In genomic region chr11:89463381-89463780, GRCh38 we compare ENCODE assay signal across 31 cellular contexts. TPM values are rescaled to one million over a fixed set of nuclear protein-coding genes. Genes with fewer than 3 reads are reported as not detected.
"Had no signal": no experiment of that assay in that cellular context is flagged by ENCODE, and none has a peak within 500 bp of the region (broad histone marks: within the 10 kb centered on the region; RNA-seq: fewer than 3 reads in every experiment).

No MANE protein-coding gene starts in this region.

- H3K4me3 Mint-ChIP-seq: activated CD4-positive, alpha-beta T cell treated with anti-CD3 and anti-CD28 coated beads, Interleukin-2, amount 10 ng/mL, durations not matched to agents 24 days and 14 days; activated CD8-positive, alpha-beta memory T cell treated with anti-CD3 and anti-CD28 coated beads, Interleukin-2, amount 10 ng/mL, durations not matched to agents 7 days and 5 days; activated naive CD8-positive, alpha-beta T cell treated with anti-CD3 and anti-CD28 coated beads, Interleukin-2, amount 50 U/mL, for 24 hours; activated T-cell treated with anti-CD3 and anti-CD28 coated beads, Interleukin-2, amount 50 U/mL, for 4 hours; IgD-negative memory B cell; T-helper 1 cell treated with Interleukin-12 subunit alpha and Interleukin-12 subunit beta and Interleukin-4 antibody, amounts not matched to agents 30 μg/mL and 1 μg/mL, for 36 hours; WTC11 had no signal

- H3K27ac Mint-ChIP-seq: activated CD4-positive, alpha-beta T cell treated with anti-CD3 and anti-CD28 coated beads, Interleukin-2, amount 10 ng/mL, durations not matched to agents 24 days and 14 days; activated CD8-positive, alpha-beta memory T cell treated with anti-CD3 and anti-CD28 coated beads, Interleukin-2, amount 10 ng/mL, durations not matched to agents 7 days and 5 days; activated naive CD4-positive, alpha-beta T cell treated with anti-CD3 and anti-CD28 coated beads, Interleukin-2, amount 50 U/mL, for 72 hours; activated naive CD8-positive, alpha-beta T cell treated with anti-CD3 and anti-CD28 coated beads, Interleukin-2, amount 50 U/mL, for 24 hours; IgD-negative memory B cell; T-helper 1 cell treated with Interleukin-12 subunit alpha and Interleukin-12 subunit beta and Interleukin-4 antibody, amounts not matched to agents 30 μg/mL and 1 μg/mL, for 36 hours; WTC11 had no signal

- H3K36me3 ChIP-seq: brain microvascular endothelial cell, cardiac muscle cell, Peyer's patch, SJCRH30 had no signal

- H3K4me1 Mint-ChIP-seq: activated CD4-positive, alpha-beta T cell treated with anti-CD3 and anti-CD28 coated beads, Interleukin-2, amount 10 ng/mL, durations not matched to agents 24 days and 14 days; activated CD8-positive, alpha-beta memory T cell treated with anti-CD3 and anti-CD28 coated beads, Interleukin-2, amount 10 ng/mL, durations not matched to agents 7 days and 5 days; activated naive CD8-positive, alpha-beta T cell treated with anti-CD3 and anti-CD28 coated beads, Interleukin-2, amount 50 U/mL, for 24 hours; IgD-negative memory B cell; WTC11 had no signal

- H3K27me3 ChIP-seq: brain microvascular endothelial cell, cardiac muscle cell, Peyer's patch, SJCRH30 had no signal

- H3K9me3 Mint-ChIP-seq: T-helper 1 cell treated with Interleukin-12 subunit alpha and Interleukin-12 subunit beta and Interleukin-4 antibody, amounts not matched to agents 30 μg/mL and 1 μg/mL, for 36 hours had no signal

- H3K27me3 Mint-ChIP-seq: activated CD4-positive, alpha-beta T cell treated with anti-CD3 and anti-CD28 coated beads, Interleukin-2, amount 10 ng/mL, durations not matched to agents 24 days and 14 days; activated CD8-positive, alpha-beta memory T cell treated with anti-CD3 and anti-CD28 coated beads, Interleukin-2, amount 10 ng/mL, durations not matched to agents 7 days and 5 days; activated naive CD8-positive, alpha-beta T cell treated with anti-CD3 and anti-CD28 coated beads, Interleukin-2, amount 50 U/mL, for 24 hours; IgD-negative memory B cell had no signal

- H3K4me1 ChIP-seq: Peyer's patch, SJCRH30 had no signal

- H3K36me3 Mint-ChIP-seq: activated CD8-positive, alpha-beta memory T cell treated with anti-CD3 and anti-CD28 coated beads, Interleukin-2, amount 10 ng/mL, durations not matched to agents 7 days and 5 days; IgD-negative memory B cell; WTC11 had no signal

- H3K4me3 ChIP-seq: cardiac muscle cell, Peyer's patch, SJCRH30 had no signal

- ATAC-seq: activated CD8-positive, alpha-beta memory T cell treated with anti-CD3 and anti-CD28 coated beads, Interleukin-2, amount 10 ng/mL, durations not matched to agents 7 days and 5 days; activated naive CD4-positive, alpha-beta T cell treated with anti-CD3 and anti-CD28 coated beads, Interleukin-2, amount 50 U/mL, for 72 hours; activated naive CD8-positive, alpha-beta T cell treated with anti-CD3 and anti-CD28 coated beads, Interleukin-2, amount 50 U/mL, for 24 hours; activated T-cell treated with anti-CD3 and anti-CD28 coated beads, Interleukin-2, amount 50 U/mL, for 4 hours; WTC11 had no signal

- DNase-seq: activated CD4-positive, alpha-beta T cell treated with anti-CD3 and anti-CD28 coated beads for 1 hour; activated CD4-positive, alpha-beta T cell treated with anti-CD3 and anti-CD28 coated beads, Interleukin-2, amount 10 ng/mL, durations not matched to agents 24 days and 14 days; activated CD4-positive, alpha-beta T cell treated with anti-CD3 and anti-CD28 coated beads, Interleukin-2, amount 50 U/mL, for 48 hours; activated CD8-positive, alpha-beta memory T cell treated with anti-CD3 and anti-CD28 coated beads, Interleukin-2, amount 10 ng/mL, durations not matched to agents 7 days and 5 days; activated effector memory CD4-positive, alpha-beta T cell treated with anti-CD3 and anti-CD28 coated beads, Interleukin-2, amount 50 U/mL, for 16 hours; activated naive CD4-positive, alpha-beta T cell treated with Interleukin-2 at 50 U/mL for 16 hours; activated naive CD8-positive, alpha-beta T cell treated with anti-CD3 and anti-CD28 coated beads, Interleukin-2, amount 50 U/mL, for 24 hours; activated T-cell treated with anti-CD3 and anti-CD28 coated beads, Interleukin-2, amount 50 U/mL, for 4 hours; amygdala; brain microvascular endothelial cell; KG1; MV-4-11; NCI-H1092 treated with DMSO at 0.1 percent for 48 hours; NCI-H1436 treated with DMSO at 0.1 percent for 48 hours; NCI-H187; NCI-H2081; NCI-H226; NCI-H526; NCI-H82; Peyer's patch; Right ventricle myocardium superior; SJCRH30 had no signal

- H3K9me3 ChIP-seq: Peyer's patch, SJCRH30 had no signal

- H3K27ac ChIP-seq: brain microvascular endothelial cell, cardiac muscle cell, Peyer's patch, RWPE1, SJCRH30 had no signal

RNA-seq across cellular contexts. Expression of gene NOX4, which starts 27.8 kb away (rescaled TPM):
- total RNA-seq: activated CD4-positive, alpha-beta T cell treated with anti-CD3 and anti-CD28 coated beads, Interleukin-2, amount 10 ng/mL, durations not matched to agents 24 days and 14 days; activated CD8-positive, alpha-beta memory T cell treated with anti-CD3 and anti-CD28 coated beads, Interleukin-2, amount 10 ng/mL, durations not matched to agents 7 days and 5 days; activated naive CD4-positive, alpha-beta T cell treated with anti-CD3 and anti-CD28 coated beads, Interleukin-2, amount 50 U/mL, for 72 hours; activated T-cell treated with anti-CD3 and anti-CD28 coated beads, Interleukin-2, amount 50 U/mL, for 4 hours; LHCN-M2; MCF 10A; NCI-H460; SJCRH30 had no signal
- polyA plus RNA-seq: IgD-negative memory B cell had no signal
